Comparison of ENCODE assay signal across 8 cellular contexts in the genomic region with DNA sequence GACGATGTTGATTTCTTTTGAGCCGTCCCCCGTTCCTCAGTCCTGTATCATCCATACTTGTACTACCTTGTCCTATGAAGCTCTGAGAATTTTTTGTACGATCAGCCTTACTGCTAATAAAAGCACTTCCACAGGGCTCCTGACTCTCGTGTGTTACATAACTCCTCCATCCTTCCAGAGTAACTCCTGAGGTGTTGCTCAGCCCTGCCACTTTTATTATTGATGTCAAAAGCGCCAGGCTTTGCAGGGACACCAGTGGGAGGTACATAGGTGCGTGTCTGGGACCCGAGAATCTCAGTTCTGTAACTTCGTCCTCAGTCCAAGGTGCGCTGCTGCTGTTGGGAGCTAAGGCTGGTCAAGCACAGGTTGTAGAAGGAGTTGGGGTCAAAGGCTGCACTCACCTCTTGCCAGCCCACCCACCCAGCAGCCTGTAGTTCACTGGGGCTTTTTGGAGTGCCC. TPM values are rescaled to one million over a fixed set of nuclear protein-coding genes. Genes with fewer than 3 reads are reported as not detected.
A peak's percentile ranks its signal among the peaks of the same experiment; 100 is the strongest.
DNase-seq lines count a peak whose midpoint lies in the region; ATAC-seq, FAIRE-seq and TF ChIP-seq lines count a peak whose summit lies in the region.

No MANE protein-coding gene starts in this region.

- H3K9ac ChIP-seq in keratinocyte (ENCODE audit: control insufficient read depth, extremely low read depth, insufficient read depth, low read length): peak overlapping the region; percentile 73

- no peaks in the 10 kb centered on the region for H3K9me3 ChIP-seq in keratinocyte (ENCODE audit: control insufficient read depth, low read depth, low read length)

- peaks cover 5% of the 10 kb centered on the region for H3K27me3 ChIP-seq in keratinocyte (ENCODE audit: control insufficient read depth, extremely low read depth, insufficient read depth, low read length)

- no peak for TF ChIP-seq CTCF in keratinocyte (optimal IDR thresholded peaks at IDR 0.05 in 1 of 3, IDR thresholded peaks at IDR 0.05 in 1 of 3, conservative IDR thresholded peaks at IDR 0.05 in 1 of 3; ENCODE audit: extremely low read depth in 1 of 3, insufficient read depth in 2 of 3, low read length in 3 of 3)

- no peak overlapping the region for H2AFZ ChIP-seq in keratinocyte (ENCODE audit: control insufficient read depth, low read length)

- ATAC-seq in HG03139 (IDR thresholded peaks at IDR 0.05; ENCODE audit: unreplicated experiment): no peak

- H3K27ac ChIP-seq in keratinocyte (ENCODE audit: control insufficient read depth, insufficient read depth, low read length) (peak overlapping the region; percentile 56), substantia nigra (ENCODE audit: low read depth, low read length, poor library complexity, severe bottlenecking) (peak overlapping the region; percentile 93)

- peaks cover 24% of the 10 kb centered on the region for H3K27me3 Mint-ChIP-seq in activated CD4-positive, alpha-beta T cell treated with anti-CD3 and anti-CD28 coated beads, Interleukin-2, amount 10 ng/mL, durations not matched to agents 7 days and 5 days
- peaks cover 21% of the 10 kb centered on the region for H3K27me3 Mint-ChIP-seq in activated T-helper 2 cell treated with anti-CD3 and anti-CD28 coated beads, Interferon-gamma antibody, Interleukin-2, Interleukin-4, amounts not matched to agents 10 μg/mL and 5 μg/mL and 100 μg/mL, durations not matched to agents 14 hours and 24 hours and 36 hours (ENCODE audit: low read depth)

- no peak for DNase-seq in activated CD4-positive, alpha-beta T cell treated with anti-CD3 and anti-CD28 coated beads, Interleukin-2, amount 10 ng/mL, durations not matched to agents 7 days and 5 days
- DNase-seq in activated CD4-positive, alpha-beta T cell treated with anti-CD3 and anti-CD28 coated beads for 1 hour: no peak
- no peak for DNase-seq in activated T-helper 2 cell treated with anti-CD3 and anti-CD28 coated beads, Interferon-gamma antibody, Interleukin-2, Interleukin-4, amounts not matched to agents 10 μg/mL and 5 μg/mL and 100 μg/mL, durations not matched to agents 14 hours and 24 hours and 36 hours (ENCODE audit: low spot score)
- DNase-seq in keratinocyte (ENCODE audit: low read depth, low spot score): no peak
- DNase-seq in substantia nigra (lab: John Stamatoyannopoulos, UW): no peak
- no peak for DNase-seq in kidney tubule cell (ENCODE audit: low spot score)
- DNase-seq in RPMI8226: no peak

- peak overlapping the region; percentile 94 for H3K27ac Mint-ChIP-seq in activated CD4-positive, alpha-beta T cell treated with anti-CD3 and anti-CD28 coated beads, Interleukin-2, amount 10 ng/mL, durations not matched to agents 7 days and 5 days
- H3K27ac Mint-ChIP-seq in activated T-helper 2 cell treated with anti-CD3 and anti-CD28 coated beads, Interferon-gamma antibody, Interleukin-2, Interleukin-4, amounts not matched to agents 10 μg/mL and 5 μg/mL and 100 μg/mL, durations not matched to agents 14 hours and 24 hours and 36 hours: peak overlapping the region; percentile 82

- CTCF ChIA-PET in activated CD4-positive, alpha-beta T cell treated with anti-CD3 and anti-CD28 coated beads, Interleukin-2, amount 10 ng/mL, durations not matched to agents 7 days and 5 days (lab: Charles Lee): interaction anchor here (0.6 to 3.4 kb wide), 6 partner anchors 10 to 1560 kb away, joined by 3 to 23 read pairs (median 4); a partner anchor contains a TSS

- H3K4me2 ChIP-seq in keratinocyte (ENCODE audit: control insufficient read depth, extremely low read depth, insufficient read depth, low read depth, low read length): peak overlapping the region; percentile 85

- H3K4me1 Mint-ChIP-seq in activated CD4-positive, alpha-beta T cell treated with anti-CD3 and anti-CD28 coated beads, Interleukin-2, amount 10 ng/mL, durations not matched to agents 7 days and 5 days: peaks cover 58% of the 10 kb centered on the region
- peaks cover 46% of the 10 kb centered on the region for H3K4me1 Mint-ChIP-seq in activated T-helper 2 cell treated with anti-CD3 and anti-CD28 coated beads, Interferon-gamma antibody, Interleukin-2, Interleukin-4, amounts not matched to agents 10 μg/mL and 5 μg/mL and 100 μg/mL, durations not matched to agents 14 hours and 24 hours and 36 hours (ENCODE audit: low read depth)

- H3K4me3 ChIP-seq in keratinocyte (ENCODE audit: control insufficient read depth in 2 of 3, extremely low read depth in 1 of 3, insufficient read depth in 2 of 3, low read depth in 1 of 3, low read length in 3 of 3): peak overlapping the region; percentile 66 to 75 (median 69)

- H3K79me2 ChIP-seq in keratinocyte (ENCODE audit: control insufficient read depth, insufficient read depth, low read length): peaks cover 24% of the 10 kb centered on the region

- H3K9me1 ChIP-seq in keratinocyte (ENCODE audit: control insufficient read depth, extremely low read depth, insufficient read depth, low read length): no peaks in the 10 kb centered on the region

- H3K36me3 Mint-ChIP-seq in activated CD4-positive, alpha-beta T cell treated with anti-CD3 and anti-CD28 coated beads, Interleukin-2, amount 10 ng/mL, durations not matched to agents 7 days and 5 days (ENCODE audit: low read depth): peaks cover 47% of the 10 kb centered on the region
- peaks cover 53% of the 10 kb centered on the region for H3K36me3 Mint-ChIP-seq in activated T-helper 2 cell treated with anti-CD3 and anti-CD28 coated beads, Interferon-gamma antibody, Interleukin-2, Interleukin-4, amounts not matched to agents 10 μg/mL and 5 μg/mL and 100 μg/mL, durations not matched to agents 14 hours and 24 hours and 36 hours (ENCODE audit: low read depth)

- POLR2A ChIA-PET in activated CD4-positive, alpha-beta T cell treated with anti-CD3 and anti-CD28 coated beads, Interleukin-2, amount 10 ng/mL, durations not matched to agents 7 days and 5 days (lab: Charles Lee): interaction anchor here (1.3 kb wide), 1 partner anchor 13 kb away, joined by 5 read pairs; a partner anchor contains a TSS

- no peak for FAIRE-seq in keratinocyte (lab: Jason Lieb, UNC)

- peak overlapping the region; percentile 72 for H3K4me3 Mint-ChIP-seq in activated CD4-positive, alpha-beta T cell treated with anti-CD3 and anti-CD28 coated beads, Interleukin-2, amount 10 ng/mL, durations not matched to agents 7 days and 5 days
- H3K4me3 Mint-ChIP-seq in activated T-helper 2 cell treated with anti-CD3 and anti-CD28 coated beads, Interferon-gamma antibody, Interleukin-2, Interleukin-4, amounts not matched to agents 10 μg/mL and 5 μg/mL and 100 μg/mL, durations not matched to agents 14 hours and 24 hours and 36 hours (ENCODE audit: low read depth): peak overlapping the region; percentile 79

- no peaks in the 10 kb centered on the region for H3K9me3 Mint-ChIP-seq in activated CD4-positive, alpha-beta T cell treated with anti-CD3 and anti-CD28 coated beads, Interleukin-2, amount 10 ng/mL, durations not matched to agents 7 days and 5 days
- no peaks in the 10 kb centered on the region for H3K9me3 Mint-ChIP-seq in activated T-helper 2 cell treated with anti-CD3 and anti-CD28 coated beads, Interferon-gamma antibody, Interleukin-2, Interleukin-4, amounts not matched to agents 10 μg/mL and 5 μg/mL and 100 μg/mL, durations not matched to agents 14 hours and 24 hours and 36 hours

- intact Hi-C loops in activated T-helper 2 cell treated with anti-CD3 and anti-CD28 coated beads, Interferon-gamma antibody, Interleukin-2, Interleukin-4, amounts not matched to agents 10 μg/mL and 5 μg/mL and 100 μg/mL, durations not matched to agents 14 hours and 24 hours and 36 hours (cut with micrococcal nuclease): loop anchor here (2.0 kb wide), 1 partner anchor 282 kb away; no protein-coding TSS in a partner anchor

- peaks cover 2% of the 10 kb centered on the region for H4K20me1 ChIP-seq in keratinocyte (ENCODE audit: control insufficient read depth, extremely low read depth, insufficient read depth, low read length)

- dilution Hi-C loops in keratinocyte (cut with MboI; ENCODE audit: extremely low pct_ligation_motif_present, low sequenced_read_pairs): loop anchor here (10.0 kb wide), 1 partner anchor 56 kb away; a partner anchor contains a TSS

- peaks cover 26 to 37% of the 10 kb centered on the region in 2 experiments for H3K36me3 ChIP-seq in keratinocyte (ENCODE audit: control insufficient read depth in 2 of 2, extremely low read depth in 1 of 2, insufficient read depth in 2 of 2, low read length in 2 of 2)

- H3K4me1 ChIP-seq in keratinocyte (ENCODE audit: control insufficient read depth, extremely low read depth, insufficient read depth, low read length): peaks cover 35% of the 10 kb centered on the region

RNA-seq across cellular contexts. Expression of a gene that starts 1.0 kb away (rescaled TPM):
- total RNA-seq in activated CD4-positive, alpha-beta T cell treated with anti-CD3 and anti-CD28 coated beads, Interleukin-2, amount 10 ng/mL, durations not matched to agents 7 days and 5 days: 1 to 10 TPM; 2.3 to 3.1 TPM
- 3.8 and 5.0 TPM in 2 replicates for total RNA-seq in activated T-helper 2 cell treated with anti-CD3 and anti-CD28 coated beads, Interferon-gamma antibody, Interleukin-2, Interleukin-4, amounts not matched to agents 10 μg/mL and 5 μg/mL and 100 μg/mL, durations not matched to agents 14 hours and 24 hours and 36 hours
- 1.0 to 1.4 TPM (median 1.2 TPM) in 3 replicates for polyA plus RNA-seq in keratinocyte
- not detected for polyA plus RNA-seq in keratinocyte (2011; ENCODE audit: low read depth)
- 0.34 and 1.1 TPM in 2 replicates for polyA plus RNA-seq in keratinocyte (2011; cell fraction: cytosol; rRNA removed)
- 0.93 and 1.3 TPM in 2 replicates for polyA plus RNA-seq in keratinocyte (2011; cell fraction: nucleus; rRNA removed)
- polyA plus RNA-seq in keratinocyte (2012; ENCODE audit: low replicate concordance): 1.5 and 2.4 TPM in 2 replicates
- 0.93 to 2.0 TPM (median 1.4 TPM) in 3 replicates for polyA minus RNA-seq in keratinocyte
- polyA minus RNA-seq in keratinocyte (2011; cell fraction: cytosol; rRNA and poly(A)+ RNA removed): 2.1 TPM
- 0.62 and 0.95 TPM in 2 replicates for polyA minus RNA-seq in keratinocyte (2011; cell fraction: nucleus; rRNA and poly(A)+ RNA removed)

RNA-seq across cellular contexts. Expression of a gene that starts 7.1 kb away (rescaled TPM):
- not detected for total RNA-seq in activated CD4-positive, alpha-beta T cell treated with anti-CD3 and anti-CD28 coated beads, Interleukin-2, amount 10 ng/mL, durations not matched to agents 7 days and 5 days
- total RNA-seq in activated T-helper 2 cell treated with anti-CD3 and anti-CD28 coated beads, Interferon-gamma antibody, Interleukin-2, Interleukin-4, amounts not matched to agents 10 μg/mL and 5 μg/mL and 100 μg/mL, durations not matched to agents 14 hours and 24 hours and 36 hours: 0.09 and 0.21 TPM in 2 replicates
- 0.07 to 0.30 TPM (median 0.20 TPM) in 3 replicates for polyA plus RNA-seq in keratinocyte
- polyA plus RNA-seq in keratinocyte (2011; ENCODE audit: low read depth): 0.21 TPM
- polyA plus RNA-seq in keratinocyte (2011; cell fraction: cytosol; rRNA removed): 0.02 and 0.10 TPM in 2 replicates
- polyA plus RNA-seq in keratinocyte (2011; cell fraction: nucleus; rRNA removed): 1.3 and 1.6 TPM in 2 replicates
- polyA plus RNA-seq in keratinocyte (2012; ENCODE audit: low replicate concordance): 0.14 and 0.42 TPM in 2 replicates
- 0.46 TPM in 1 of 3 replicates, not detected in the others for polyA minus RNA-seq in keratinocyte
- polyA minus RNA-seq in keratinocyte (2011; cell fraction: cytosol; rRNA and poly(A)+ RNA removed): not detected
- 0.42 and 0.70 TPM in 2 replicates for polyA minus RNA-seq in keratinocyte (2011; cell fraction: nucleus; rRNA and poly(A)+ RNA removed)

RNA-seq across cellular contexts. Expression of a gene that starts 13.7 kb away (rescaled TPM):
- 100 to 1,000 TPM; 262 to 280 TPM for total RNA-seq in activated CD4-positive, alpha-beta T cell treated with anti-CD3 and anti-CD28 coated beads, Interleukin-2, amount 10 ng/mL, durations not matched to agents 7 days and 5 days
- 280 and 290 TPM in 2 replicates for total RNA-seq in activated T-helper 2 cell treated with anti-CD3 and anti-CD28 coated beads, Interferon-gamma antibody, Interleukin-2, Interleukin-4, amounts not matched to agents 10 μg/mL and 5 μg/mL and 100 μg/mL, durations not matched to agents 14 hours and 24 hours and 36 hours
- polyA plus RNA-seq in keratinocyte: 23.1 to 54.5 TPM (median 42.2 TPM) in 3 replicates
- 67.3 TPM for polyA plus RNA-seq in keratinocyte (2011; ENCODE audit: low read depth)
- 17.4 and 30.9 TPM in 2 replicates for polyA plus RNA-seq in keratinocyte (2011; cell fraction: cytosol; rRNA removed)
- polyA plus RNA-seq in keratinocyte (2011; cell fraction: nucleus; rRNA removed): 108 and 127 TPM in 2 replicates
- 43.4 and 83.7 TPM in 2 replicates for polyA plus RNA-seq in keratinocyte (2012; ENCODE audit: low replicate concordance)
- polyA minus RNA-seq in keratinocyte: 13.9 to 112 TPM (median 41.6 TPM) in 3 replicates
- polyA minus RNA-seq in keratinocyte (2011; cell fraction: cytosol; rRNA and poly(A)+ RNA removed): 65.6 TPM
- polyA minus RNA-seq in keratinocyte (2011; cell fraction: nucleus; rRNA and poly(A)+ RNA removed): 35.8 and 36.7 TPM in 2 replicates

RNA-seq across cellular contexts. Expression of a gene that starts 21.4 kb away (rescaled TPM):
- total RNA-seq in activated CD4-positive, alpha-beta T cell treated with anti-CD3 and anti-CD28 coated beads, Interleukin-2, amount 10 ng/mL, durations not matched to agents 7 days and 5 days: 10 to 100 TPM; 24.8 to 34.2 TPM
- total RNA-seq in activated T-helper 2 cell treated with anti-CD3 and anti-CD28 coated beads, Interferon-gamma antibody, Interleukin-2, Interleukin-4, amounts not matched to agents 10 μg/mL and 5 μg/mL and 100 μg/mL, durations not matched to agents 14 hours and 24 hours and 36 hours: 38.5 and 38.7 TPM in 2 replicates
- polyA plus RNA-seq in keratinocyte: 83.8 to 106 TPM (median 93.7 TPM) in 3 replicates
- polyA plus RNA-seq in keratinocyte (2011; ENCODE audit: low read depth): 56.4 TPM
- 39.7 and 76.9 TPM in 2 replicates for polyA plus RNA-seq in keratinocyte (2011; cell fraction: cytosol; rRNA removed)
- 93.1 and 96.4 TPM in 2 replicates for polyA plus RNA-seq in keratinocyte (2011; cell fraction: nucleus; rRNA removed)
- 62.1 and 119 TPM in 2 replicates for polyA plus RNA-seq in keratinocyte (2012; ENCODE audit: low replicate concordance)
- 46.0 to 59.9 TPM (median 59.1 TPM) in 3 replicates for polyA minus RNA-seq in keratinocyte
- 103 TPM for polyA minus RNA-seq in keratinocyte (2011; cell fraction: cytosol; rRNA and poly(A)+ RNA removed)
- 37.5 and 40.5 TPM in 2 replicates for polyA minus RNA-seq in keratinocyte (2011; cell fraction: nucleus; rRNA and poly(A)+ RNA removed)

RNA-seq across cellular contexts. Expression of a gene that starts 36.0 kb away (rescaled TPM):
- 10 to 100 TPM; 44.1 to 49.1 TPM for total RNA-seq in activated CD4-positive, alpha-beta T cell treated with anti-CD3 and anti-CD28 coated beads, Interleukin-2, amount 10 ng/mL, durations not matched to agents 7 days and 5 days
- 27.3 and 31.6 TPM in 2 replicates for total RNA-seq in activated T-helper 2 cell treated with anti-CD3 and anti-CD28 coated beads, Interferon-gamma antibody, Interleukin-2, Interleukin-4, amounts not matched to agents 10 μg/mL and 5 μg/mL and 100 μg/mL, durations not matched to agents 14 hours and 24 hours and 36 hours
- 14.5 to 24.9 TPM (median 19.8 TPM) in 3 replicates for polyA plus RNA-seq in keratinocyte
- polyA plus RNA-seq in keratinocyte (2011; ENCODE audit: low read depth): 2.7 TPM
- polyA plus RNA-seq in keratinocyte (2011; cell fraction: cytosol; rRNA removed): 3.7 and 8.3 TPM in 2 replicates
- polyA plus RNA-seq in keratinocyte (2011; cell fraction: nucleus; rRNA removed): 55.8 and 64.8 TPM in 2 replicates
- 10.5 and 21.0 TPM in 2 replicates for polyA plus RNA-seq in keratinocyte (2012; ENCODE audit: low replicate concordance)
- polyA minus RNA-seq in keratinocyte: 21.7 to 43.2 TPM (median 31.8 TPM) in 3 replicates
- 13.6 TPM for polyA minus RNA-seq in keratinocyte (2011; cell fraction: cytosol; rRNA and poly(A)+ RNA removed)
- polyA minus RNA-seq in keratinocyte (2011; cell fraction: nucleus; rRNA and poly(A)+ RNA removed): 30.8 and 32.0 TPM in 2 replicates
